Comparison of ENCODE assay signal across 33 cellular contexts in genomic region chr3:40620151-40620550, GRCh38.
DNase-seq lines count a peak whose midpoint lies in the region; ATAC-seq and TF ChIP-seq lines count a peak whose summit lies in the region.
"Had no signal": no experiment of that assay in that cellular context is flagged by ENCODE, and none has a peak within 500 bp of the region (broad histone marks: within the 10 kb centered on the region; RNA-seq: fewer than 3 reads in every experiment).

No MANE protein-coding gene starts in this region.

- no peak overlapping the region for H2AFZ ChIP-seq in osteoblast (ENCODE audit: low read length)

- no peak for ATAC-seq in GM19455 (IDR thresholded peaks at IDR 0.05; ENCODE audit: unreplicated experiment)
- ATAC-seq: A549; CD8-positive, alpha-beta T cell; gastrocnemius medialis; natural killer cell had no signal

- no peaks in the 10 kb centered on the region for H3K79me2 ChIP-seq in osteoblast (ENCODE audit: insufficient read depth, low read length)

- H3K27me3 ChIP-seq in osteoblast (ENCODE audit: insufficient read depth, low read length) = peaks cover 4% of the 10 kb centered on the region
- H3K27me3 ChIP-seq: tibial nerve had no signal

- no peaks in the 10 kb centered on the region for H4K20me1 ChIP-seq in osteoblast (ENCODE audit: insufficient read depth, low read length)

- no peaks in the 10 kb centered on the region for H3K36me3 ChIP-seq in osteoblast (ENCODE audit: insufficient read depth, low read length)
- H3K36me3 ChIP-seq: gastrocnemius medialis, left ventricle myocardium inferior, stomach, tibial nerve had no signal

- no peak overlapping the region for H3K4me3 ChIP-seq in osteoblast (ENCODE audit: insufficient read depth, low read length)
- H3K4me3 ChIP-seq: A549, gastrocnemius medialis, left ventricle myocardium inferior, smooth muscle cell, stomach, tibial nerve had no signal

- no peak overlapping the region for H3K4me2 ChIP-seq in osteoblast (ENCODE audit: insufficient read depth, low read length)
- H3K4me2 ChIP-seq: A549, smooth muscle cell had no signal

- no peaks in the 10 kb centered on the region for H3K9me3 ChIP-seq in osteoblast (ENCODE audit: low read depth, low read length)
- H3K9me3 ChIP-seq: gastrocnemius medialis had no signal

- DNase-seq in Daoy (ENCODE audit: low read depth) = peak; percentile 11
- peak; percentile 51 for DNase-seq in NCI-H446 treated with DMSO at 0.1 percent for 48 hours (lab: John Stamatoyannopoulos, UW)
- peak; percentile 87 for DNase-seq in cerebellar cortex (ENCODE audit: low spot score)
- peak; percentile 63 for DNase-seq in kidney tubule cell (ENCODE audit: low spot score)
- DNase-seq in activated gamma-delta T cell treated with Interleukin-2 at 50 U/mL for 16 hours = no peak
- DNase-seq in activated CD4-positive, CD25-positive, alpha-beta regulatory T cell treated with anti-CD3 and anti-CD28 coated beads, Interleukin-2, amount 50 U/mL, for 72 hours = no peak
- no peak for DNase-seq in osteoblast (ENCODE audit: insufficient read length, low spot score, missing footprints)
- DNase-seq: activated B cell treated with CpG ODN at 0.5 μM for 24 hours; activated CD4-positive, alpha-beta T cell treated with anti-CD3 and anti-CD28 coated beads, Interleukin-2, amount 50 U/mL, for 48 hours; activated naive CD4-positive, alpha-beta T cell treated with anti-CD3 and anti-CD28 coated beads, Interleukin-2, amount 50 U/mL, for 16 hours; amygdala; CD8-positive, alpha-beta T cell; effector CD8-positive, alpha-beta T cell; erythroblast; gastrocnemius medialis; H9; hippocampal formation; KBM-7; left ventricle myocardium inferior; natural killer cell; NCI-H1436 treated with DMSO at 0.1 percent for 48 hours; NK-92 treated with Interleukin-12 subunit alpha and Interleukin-12 subunit beta, amount 100 ng/mL, for 24 hours; occipital lobe; retina; stimulated activated CD4-positive, alpha-beta T cell treated with anti-CD3 and anti-CD28 coated beads, Interleukin-1b, Interleukin-23, amount 100 ng/mL, for 48 hours; stimulated activated CD8-positive, alpha-beta memory T cell treated with anti-CD3 and anti-CD28 coated beads, Interleukin-4, amount 100 ng/mL, for 48 hours; stomach; SW 1271; T-helper 9 cell had no signal

- H3K27ac ChIP-seq in osteoblast (ENCODE audit: low read depth, low read length) = no peak overlapping the region
- H3K27ac ChIP-seq: A549, gastrocnemius medialis, left ventricle myocardium inferior, stomach, tibial nerve had no signal

- no peaks in the 10 kb centered on the region for H3K4me1 ChIP-seq in osteoblast (ENCODE audit: insufficient read depth, low read length)
- H3K4me1 ChIP-seq: A549, gastrocnemius medialis had no signal

- TF ChIP-seq CTCF in osteoblast (IDR thresholded peaks at IDR 0.05; ENCODE audit: extremely low read depth, low read depth, low read length) = no peak

Comparison
In these comparisons a context has a peak if more than half of its experiments do, and no peak if none do; other contexts are left out.
1. DNase-seq: peak in Daoy (single experiment), NCI-H446 treated with DMSO at 0.1 percent for 48 hours (single experiment), cerebellar cortex (single experiment) and kidney tubule cell (single experiment); none in activated gamma-delta T cell treated with Interleukin-2 at 50 U/mL for 16 hours (single experiment), activated CD4-positive, CD25-positive, alpha-beta regulatory T cell treated with anti-CD3 and anti-CD28 coated beads, Interleukin-2, amount 50 U/mL, for 72 hours (single experiment) and osteoblast (single experiment).